ENCODE assay signal across 9 cellular contexts in the genomic region with DNA sequence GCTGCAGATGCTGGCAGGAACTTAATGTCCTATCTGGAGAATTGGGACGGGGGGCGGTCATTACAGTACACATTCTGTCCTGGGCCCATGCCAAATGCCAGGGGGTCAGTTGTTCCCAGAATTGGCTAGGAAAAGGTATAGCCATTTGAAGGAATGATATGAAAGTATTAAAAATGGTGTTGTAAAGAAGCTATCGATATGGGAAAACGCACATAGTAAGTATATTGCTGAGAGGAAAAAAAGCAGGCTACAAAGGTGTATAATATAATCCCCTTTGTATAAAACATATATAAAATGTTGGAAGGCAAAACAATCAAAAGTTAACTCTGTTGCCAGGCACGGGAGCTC. TPM values are rescaled to one million over a fixed set of nuclear protein-coding genes. Genes with fewer than 3 reads are reported as not detected.
DNase-seq lines count a peak whose midpoint lies in the region; ATAC-seq and TF ChIP-seq lines count a peak whose summit lies in the region.
"Had no signal": no experiment of that assay in that cellular context is flagged by ENCODE, and none has a peak within 500 bp of the region (broad histone marks: within the 10 kb centered on the region; RNA-seq: fewer than 3 reads in every experiment).

No MANE protein-coding gene starts in this region.

- no peaks in the 10 kb centered on the region for H3K9me3 Mint-ChIP-seq in activated CD8-positive, alpha-beta memory T cell treated with anti-CD3 and anti-CD28 coated beads, Interleukin-2, amount 10 ng/mL, durations not matched to agents 7 days and 5 days (ENCODE audit: low read depth)

- peak overlapping the region; percentile 81 for H3K27ac Mint-ChIP-seq in activated CD8-positive, alpha-beta memory T cell treated with anti-CD3 and anti-CD28 coated beads, Interleukin-2, amount 10 ng/mL, durations not matched to agents 7 days and 5 days

- ATAC-seq in activated CD8-positive, alpha-beta memory T cell treated with anti-CD3 and anti-CD28 coated beads, Interleukin-2, amount 10 ng/mL, durations not matched to agents 7 days and 5 days = no peak

- TF ChIP-seq CTCF in adrenal gland (IDR thresholded peaks at IDR 0.05) (no peak), lower leg skin (IDR thresholded peaks at IDR 0.05) (no peak), tibial artery (IDR thresholded peaks at IDR 0.05) (no peak)

- peak overlapping the region in 3 of 5 donors; percentile 20 to 46 (median 44) for H3K27ac ChIP-seq in adrenal gland
- H3K27ac ChIP-seq in tibial artery = peak overlapping the region; percentile 99 to 100

- H3K4me3 ChIP-seq in adrenal gland = peak overlapping the region in 2 of 4 donors; percentile 47 to 64
- H3K4me3 ChIP-seq in lower leg skin (ENCODE audit: low read depth, poor library complexity, severe bottlenecking) = peak overlapping the region; percentile 11
- peak overlapping the region; percentile 48 to 58 for H3K4me3 ChIP-seq in tibial artery

- H3K36me3 Mint-ChIP-seq in activated CD8-positive, alpha-beta memory T cell treated with anti-CD3 and anti-CD28 coated beads, Interleukin-2, amount 10 ng/mL, durations not matched to agents 7 days and 5 days = peaks cover 22% of the 10 kb centered on the region

- no peaks in the 10 kb centered on the region for H3K27me3 ChIP-seq in adrenal gland
- H3K27me3 ChIP-seq in tibial artery = no peaks in the 10 kb centered on the region

- no peak for DNase-seq in activated CD8-positive, alpha-beta memory T cell treated with anti-CD3 and anti-CD28 coated beads, Interleukin-2, amount 10 ng/mL, durations not matched to agents 7 days and 5 days
- no peak for DNase-seq in activated CD8-positive, alpha-beta memory T cell treated with anti-CD3 and anti-CD28 coated beads, Interleukin-2, amount 50 U/mL, for 48 hours
- no peak for DNase-seq in adrenal gland
- DNase-seq in lower leg skin (ENCODE audit: low spot score in 2 of 2) = no peak
- no peak for DNase-seq in tibial artery
- DNase-seq in C1 segment of cervical spinal cord (lab: John Stamatoyannopoulos, UW) = no peak
- no peak for DNase-seq in stimulated activated CD4-positive, alpha-beta T cell treated with anti-CD3 and anti-CD28 coated beads, Interleukin-4, amount 100 ng/mL, for 4 hours
- no peak for DNase-seq in NCI-H187 (lab: John Stamatoyannopoulos, UW)

- 32 to 40% (median 35%) methylated on average over 5 of the region's 5 CpGs for WGBS in adrenal gland, 4 donors
- WGBS in lower leg skin, 2 donors = 8 to 11% methylated on average over 5 of the region's 5 CpGs

- H3K4me1 Mint-ChIP-seq in activated CD8-positive, alpha-beta memory T cell treated with anti-CD3 and anti-CD28 coated beads, Interleukin-2, amount 10 ng/mL, durations not matched to agents 7 days and 5 days = peaks cover 55% of the 10 kb centered on the region

- H3K9me3 ChIP-seq in adrenal gland (replicated peaks in 1 of 3) = no peaks in the 10 kb centered on the region
- no peaks in the 10 kb centered on the region for H3K9me3 ChIP-seq in tibial artery

- no peak for TF ChIP-seq POLR2A in adrenal gland (IDR thresholded peaks at IDR 0.05)
- TF ChIP-seq POLR2A in lower leg skin (IDR thresholded peaks at IDR 0.05) = no peak

- peak overlapping the region; percentile 87 for H3K4me3 Mint-ChIP-seq in activated CD8-positive, alpha-beta memory T cell treated with anti-CD3 and anti-CD28 coated beads, Interleukin-2, amount 10 ng/mL, durations not matched to agents 7 days and 5 days

- CTCF ChIA-PET in activated CD8-positive, alpha-beta memory T cell treated with anti-CD3 and anti-CD28 coated beads, Interleukin-2, amount 10 ng/mL, durations not matched to agents 7 days and 5 days (lab: Charles Lee) = interaction anchor here (1.5 to 14.2 kb wide), 8 partner anchors 18 to 67 kb away, joined by 5 to 208 read pairs (median 18); a partner anchor contains a TSS

- no peaks in the 10 kb centered on the region for H3K36me3 ChIP-seq in adrenal gland (replicated peaks in 1 of 2)
- peaks cover 6 to 21% (median 15%) of the 10 kb centered on the region in 3 donors for H3K36me3 ChIP-seq in tibial artery

- H3K27me3 Mint-ChIP-seq in activated CD8-positive, alpha-beta memory T cell treated with anti-CD3 and anti-CD28 coated beads, Interleukin-2, amount 10 ng/mL, durations not matched to agents 7 days and 5 days = no peaks in the 10 kb centered on the region

- H3K4me1 ChIP-seq in adrenal gland (replicated peaks in 1 of 2) (peaks cover 12 to 28% of the 10 kb centered on the region in 2 donors), tibial artery (peaks cover 0 to 53% (median 24%) of the 10 kb centered on the region in 4 donors)

- intact Hi-C loops in adrenal gland (cut with DNase I) (no loop called here), lower leg skin (cut with DNase I; ENCODE audit: low total_unique reads) (no loop called here), tibial artery (cut with DNase I; ENCODE audit: low total_unique reads) (no loop called here)

RNA-seq across cellular contexts. Expression of a gene that starts 0.5 kb away (rescaled TPM):
- 10 to 100 TPM; 14.5 to 21.1 TPM for total RNA-seq in activated CD8-positive, alpha-beta memory T cell treated with anti-CD3 and anti-CD28 coated beads, Interleukin-2, amount 10 ng/mL, durations not matched to agents 7 days and 5 days
- total RNA-seq in adrenal gland (10 to 100 TPM in 1 of 8 donors, 1 to 10 TPM in 2, under 1 TPM in 5; 0.42 to 18.4 (median 0.95) TPM), lower leg skin (1 to 10 TPM in 2 of 4 donors, under 1 TPM in 2; 0.32 to 7.6 (median 0.86) TPM)
- polyA plus RNA-seq in adrenal gland = 1 to 10 TPM; 1.2 to 4.0 (median 1.5) TPM

RNA-seq across cellular contexts. Expression of a gene that starts 7.4 kb away (rescaled TPM):
- 10 to 100 TPM; 28.7 to 29.4 TPM for total RNA-seq in activated CD8-positive, alpha-beta memory T cell treated with anti-CD3 and anti-CD28 coated beads, Interleukin-2, amount 10 ng/mL, durations not matched to agents 7 days and 5 days
- 10 to 100 TPM; 27.9 to 55.0 (median 39.8) TPM for total RNA-seq in adrenal gland
- 100 to 1,000 TPM in 2 of 3 donors, 10 to 100 TPM in 1; 53.6 to 198 (median 169) TPM for polyA plus RNA-seq in adrenal gland
- total RNA-seq in lower leg skin = 10 to 100 TPM; 15.1 to 30.5 (median 21.2) TPM

RNA-seq across cellular contexts. Expression of a gene that starts 7.6 kb away (rescaled TPM):
- total RNA-seq in activated CD8-positive, alpha-beta memory T cell treated with anti-CD3 and anti-CD28 coated beads, Interleukin-2, amount 10 ng/mL, durations not matched to agents 7 days and 5 days = over 10,000 TPM in 1 of 2 experiments, 1,000 to 10,000 TPM in 1; 6,751 to 13,083 TPM
- over 10,000 TPM in 4 of 8 donors, 1,000 to 10,000 TPM in 3, 100 to 1,000 TPM in 1; 885 to 23,366 (median 13,049) TPM for total RNA-seq in adrenal gland
- polyA plus RNA-seq in adrenal gland = 1,000 to 10,000 TPM in 2 of 3 donors, not detected in 1; 1,807 to 2,186 TPM
- total RNA-seq in lower leg skin = over 10,000 TPM in 1 of 4 donors, 1,000 to 10,000 TPM in 3; 1,358 to 15,269 (median 4,926) TPM

RNA-seq across cellular contexts. Expression of a gene that starts 8.3 kb away (rescaled TPM):
- under 1 TPM; 0.21 to 0.85 TPM for total RNA-seq in activated CD8-positive, alpha-beta memory T cell treated with anti-CD3 and anti-CD28 coated beads, Interleukin-2, amount 10 ng/mL, durations not matched to agents 7 days and 5 days
- total RNA-seq in adrenal gland = 10 to 100 TPM in 1 of 8 donors, 1 to 10 TPM in 4, under 1 TPM in 3; 0.28 to 13.7 (median 1.6) TPM
- polyA plus RNA-seq in adrenal gland = 1 to 10 TPM in 2 of 3 donors, under 1 TPM in 1; 0.31 to 1.4 (median 1.3) TPM
- total RNA-seq in lower leg skin = 10 to 100 TPM in 1 of 4 donors, 1 to 10 TPM in 2, under 1 TPM in 1; 0.25 to 22.2 (median 4.2) TPM

RNA-seq across cellular contexts. Expression of a gene that starts 14.7 kb away (rescaled TPM):
- 100 to 1,000 TPM; 144 to 155 TPM for total RNA-seq in activated CD8-positive, alpha-beta memory T cell treated with anti-CD3 and anti-CD28 coated beads, Interleukin-2, amount 10 ng/mL, durations not matched to agents 7 days and 5 days
- 1 to 10 TPM in 4 of 8 donors, under 1 TPM in 3, not detected in 1; 0.25 to 2.1 (median 1.1) TPM for total RNA-seq in adrenal gland
- 1 to 10 TPM in 1 of 3 donors, under 1 TPM in 1, not detected in 1; 0.37 to 1.0 TPM for polyA plus RNA-seq in adrenal gland
- not detected for total RNA-seq in lower leg skin
- total RNA-seq: dermis microvascular lymphatic vessel endothelial cell had no signal
